1 cellular context compared by ENCODE assay signal in the genomic region with DNA sequence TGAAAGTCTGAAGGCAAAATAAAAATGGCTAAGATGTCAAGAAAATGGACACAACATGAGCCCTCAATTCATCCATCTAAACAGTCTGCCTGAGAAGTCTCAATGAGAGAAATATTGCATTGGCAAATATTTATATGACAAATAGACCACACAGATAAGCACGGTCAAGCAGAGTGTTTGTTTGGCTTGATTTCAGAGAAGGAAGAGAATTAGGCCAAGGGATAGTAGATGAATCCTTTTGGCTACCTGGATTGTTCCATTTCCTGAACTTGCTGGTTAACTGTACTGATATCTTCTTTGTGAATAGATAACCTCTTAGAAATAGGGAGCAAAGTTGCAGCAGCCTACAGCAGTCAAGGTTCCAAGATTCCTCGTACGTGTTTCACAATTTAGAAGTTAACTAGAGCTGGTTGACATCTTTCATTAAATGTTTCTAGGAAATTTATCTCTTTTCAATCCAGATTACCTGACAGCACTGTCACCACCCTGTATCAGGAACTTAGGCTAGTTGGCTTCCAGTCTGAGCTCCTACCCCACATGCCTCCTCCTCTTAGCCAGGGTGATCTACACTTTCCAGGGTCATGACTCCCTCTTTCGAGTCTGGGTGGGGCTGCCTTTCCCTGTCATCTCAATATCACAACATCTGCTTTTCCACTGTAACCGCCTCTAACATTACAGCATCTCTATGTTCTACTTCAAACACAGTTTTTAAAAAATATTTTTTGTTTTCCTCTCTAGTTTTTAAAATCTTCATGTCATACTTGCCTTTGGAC.
TF ChIP-seq lines count a peak whose summit lies in the region.

No MANE protein-coding gene starts in this region.

TF ChIP-seq in HepG2, 621 proteins besides CTCF, POLR2A, EP300 and RAD21 (continued from another document):
- TF ChIP-seq MIXL1 (CRISPR knock-in tag; IDR thresholded peaks at IDR 0.05): no peak
- TF ChIP-seq, protein P1, sequence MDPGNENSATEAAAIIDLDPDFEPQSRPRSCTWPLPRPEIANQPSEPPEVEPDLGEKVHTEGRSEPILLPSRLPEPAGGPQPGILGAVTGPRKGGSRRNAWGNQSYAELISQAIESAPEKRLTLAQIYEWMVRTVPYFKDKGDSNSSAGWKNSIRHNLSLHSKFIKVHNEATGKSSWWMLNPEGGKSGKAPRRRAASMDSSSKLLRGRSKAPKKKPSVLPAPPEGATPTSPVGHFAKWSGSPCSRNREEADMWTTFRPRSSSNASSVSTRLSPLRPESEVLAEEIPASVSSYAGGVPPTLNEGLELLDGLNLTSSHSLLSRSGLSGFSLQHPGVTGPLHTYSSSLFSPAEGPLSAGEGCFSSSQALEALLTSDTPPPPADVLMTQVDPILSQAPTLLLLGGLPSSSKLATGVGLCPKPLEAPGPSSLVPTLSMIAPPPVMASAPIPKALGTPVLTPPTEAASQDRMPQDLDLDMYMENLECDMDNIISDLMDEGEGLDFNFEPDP (CRISPR knock-in tag; conservative IDR thresholded peaks at IDR 0.05): no peak
- TF ChIP-seq SMARCE1 (IDR thresholded peaks at IDR 0.05; ENCODE audit: borderline replicate concordance): no peak
- TF ChIP-seq MAF1 (CRISPR knock-in tag; IDR thresholded peaks at IDR 0.05; ENCODE audit: borderline replicate concordance): no peak
